In the genomic region with DNA sequence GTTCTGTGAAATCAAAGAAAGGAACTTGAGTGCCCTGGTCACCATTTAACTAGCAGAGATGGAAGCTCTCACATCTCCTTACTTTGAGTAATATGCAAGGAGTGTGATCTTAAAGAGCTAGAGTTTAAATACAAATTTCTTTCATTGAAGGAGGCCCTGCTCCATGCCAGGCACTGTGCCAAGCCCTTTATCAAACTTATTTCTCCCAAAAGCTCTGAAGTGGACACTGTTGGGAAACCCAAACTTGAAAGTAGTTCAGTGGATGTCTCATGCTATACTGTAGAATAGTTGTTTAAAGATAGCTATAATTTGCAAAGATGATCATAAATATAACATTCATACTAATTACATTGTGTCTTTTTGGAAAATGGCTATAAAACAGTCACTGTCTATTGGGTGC, we compare ENCODE assay signal across 31 cellular contexts. TPM values are rescaled to one million over a fixed set of nuclear protein-coding genes. Genes with fewer than 3 reads are reported as not detected.
"Had no signal": no experiment of that assay in that cellular context is flagged by ENCODE, and none has a peak within 500 bp of the region (broad histone marks: within the 10 kb centered on the region; RNA-seq: fewer than 3 reads in every experiment).

No MANE protein-coding gene starts in this region.

- H3K27ac ChIP-seq: heart right ventricle, hepatocyte, lower lobe of right lung, neural progenitor cell, neutrophil, pancreas, prostate gland, testis, thyroid gland, transverse colon, upper lobe of left lung, vagina had no signal

- H3K27me3 ChIP-seq: heart right ventricle, neural progenitor cell, neutrophil, pancreas, right lobe of liver, testis, thyroid gland, transverse colon, upper lobe of left lung, vagina had no signal

- ATAC-seq: lower lobe of right lung; natural killer cell; pancreas; stimulated activated memory B cell treated with anti-CD40 and anti-IgM and Interleukin-4, amounts not matched to agents 10 μg/mL and 1 μg/mL and 100 μg/mL, for 72 hours; stimulated activated naive CD8-positive, alpha-beta T cell treated with anti-CD3 and anti-CD28 coated beads, Interleukin-15, amount 100 ng/mL, for 72 hours had no signal

- H3K4me3 ChIP-seq: heart right ventricle, hepatocyte, lower lobe of right lung, neural progenitor cell, pancreas, prostate gland, right lobe of liver, smooth muscle cell, testis, thyroid gland, transverse colon, upper lobe of left lung, vagina had no signal

- H3K9me3 ChIP-seq: heart right ventricle, lower lobe of right lung, neutrophil, pancreas, prostate gland, right lobe of liver, testis, thyroid gland, transverse colon, upper lobe of left lung, vagina had no signal

- DNase-seq: heart right ventricle; islet precursor cell; lower lobe of right lung; mammary epithelial cell; mesenchymal stem cell; naive B cell; natural killer cell; nephron progenitor cell; occipital lobe; pancreas; posterior cingulate gyrus; retina; stimulated activated CD4-positive, alpha-beta T cell treated with anti-CD3 and anti-CD28 coated beads, Interleukin-1b, Interleukin-23, amount 100 ng/mL, for 48 hours; stimulated activated CD4-positive, alpha-beta T cell treated with anti-CD3 and anti-CD28 coated beads, Interleukin-2, amount 100 ng/mL, for 48 hours; stimulated activated CD4-positive, alpha-beta T cell treated with anti-CD3 and anti-CD28 coated beads, Interleukin-4, amount 100 ng/mL, for 4 hours; stimulated activated CD8-positive, alpha-beta memory T cell treated with anti-CD3 and anti-CD28 coated beads, Interleukin-4, amount 100 ng/mL, for 48 hours; stimulated activated naive CD4-positive, alpha-beta T cell treated with Interleukin-2 at 50 U/mL for 16 hours; stimulated activated naive CD8-positive, alpha-beta T cell treated with anti-CD3 and anti-CD28 coated beads, Interleukin-15, amount 100 ng/mL, for 72 hours; testis; transverse colon; upper lobe of left lung had no signal

- H3K4me1 ChIP-seq: lower lobe of right lung, neural progenitor cell, pancreas, prostate gland, testis, thyroid gland, transverse colon, upper lobe of left lung, vagina had no signal

- H3K36me3 ChIP-seq: heart right ventricle, lower lobe of right lung, neural progenitor cell, neutrophil, pancreas, prostate gland, right lobe of liver, thyroid gland, transverse colon, vagina had no signal

RNA-seq across cellular contexts. Expression of a gene that starts 17.1 kb away (rescaled TPM):
- total RNA-seq: mononuclear cell, natural killer cell had no signal
